In genomic region chr14:101878222-101879211, GRCh38 we compare ENCODE assay signal across 1 cellular context.
TF ChIP-seq lines count a peak whose summit lies in the region.

No MANE protein-coding gene starts in this region.

TF ChIP-seq in GM12878, 131 proteins besides CTCF, POLR2A, EP300 and RAD21 (continued from another document):
- TF ChIP-seq, protein P1, sequence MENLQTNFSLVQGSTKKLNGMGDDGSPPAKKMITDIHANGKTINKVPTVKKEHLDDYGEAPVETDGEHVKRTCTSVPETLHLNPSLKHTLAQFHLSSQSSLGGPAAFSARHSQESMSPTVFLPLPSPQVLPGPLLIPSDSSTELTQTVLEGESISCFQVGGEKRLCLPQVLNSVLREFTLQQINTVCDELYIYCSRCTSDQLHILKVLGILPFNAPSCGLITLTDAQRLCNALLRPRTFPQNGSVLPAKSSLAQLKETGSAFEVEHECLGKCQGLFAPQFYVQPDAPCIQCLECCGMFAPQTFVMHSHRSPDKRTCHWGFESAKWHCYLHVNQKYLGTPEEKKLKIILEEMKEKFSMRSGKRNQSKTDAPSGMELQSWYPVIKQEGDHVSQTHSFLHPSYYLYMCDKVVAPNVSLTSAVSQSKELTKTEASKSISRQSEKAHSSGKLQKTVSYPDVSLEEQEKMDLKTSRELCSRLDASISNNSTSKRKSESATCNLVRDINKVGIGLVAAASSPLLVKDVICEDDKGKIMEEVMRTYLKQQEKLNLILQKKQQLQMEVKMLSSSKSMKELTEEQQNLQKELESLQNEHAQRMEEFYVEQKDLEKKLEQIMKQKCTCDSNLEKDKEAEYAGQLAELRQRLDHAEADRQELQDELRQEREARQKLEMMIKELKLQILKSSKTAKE (IDR thresholded peaks at IDR 0.05; ENCODE audit: low read depth, poor library complexity, severe bottlenecking), result no peak
- TF ChIP-seq SMAD1 (IDR thresholded peaks at IDR 0.05; ENCODE audit: low read depth, partially characterized antibody) (no peak), TCF3 (IDR thresholded peaks at IDR 0.05; ENCODE audit: borderline replicate concordance, insufficient read depth, low read depth, low read length) (peak; percentile 36; the same call in 1 of the 2 replicates), GATAD2B (conservative IDR thresholded peaks at IDR 0.05; ENCODE audit: low read depth) (0 out of 2 replicates have a peak, but pooled peaks have one; percentile 16), BCL11A (IDR thresholded peaks at IDR 0.05; ENCODE audit: low read depth, low read length) (0 out of 2 replicates have a peak, but pooled peaks have one; percentile 21), STAT1 (conservative IDR thresholded peaks at IDR 0.05) (no peak), RUNX3 (IDR thresholded peaks at IDR 0.05; ENCODE audit: low read length) (peak; percentile 79), BACH1 (IDR thresholded peaks at IDR 0.05; ENCODE audit: borderline replicate concordance) (no peak), NFIC (IDR thresholded peaks at IDR 0.05; ENCODE audit: low read depth, low read length) (no peak), ZBED1 (IDR thresholded peaks at IDR 0.05; ENCODE audit: borderline replicate concordance) (peak; percentile 93; the same call in 1 of the 2 replicates), TCF12 (IDR thresholded peaks at IDR 0.05; ENCODE audit: low read depth, low read length) (peak; percentile 88), RCOR1 (conservative IDR thresholded peaks at IDR 0.05; ENCODE audit: low read depth, low read length) (no peak), SMC3 (IDR thresholded peaks at IDR 0.05; ENCODE audit: borderline replicate concordance, low read length) (no peak), SIN3A (IDR thresholded peaks at IDR 0.05; ENCODE audit: low read depth, low read length) (no peak), PBX3 (IDR thresholded peaks at IDR 0.05; ENCODE audit: insufficient replicate concordance, low read depth, low read length) (no peak)
- TF ChIP-seq, protein P2, sequence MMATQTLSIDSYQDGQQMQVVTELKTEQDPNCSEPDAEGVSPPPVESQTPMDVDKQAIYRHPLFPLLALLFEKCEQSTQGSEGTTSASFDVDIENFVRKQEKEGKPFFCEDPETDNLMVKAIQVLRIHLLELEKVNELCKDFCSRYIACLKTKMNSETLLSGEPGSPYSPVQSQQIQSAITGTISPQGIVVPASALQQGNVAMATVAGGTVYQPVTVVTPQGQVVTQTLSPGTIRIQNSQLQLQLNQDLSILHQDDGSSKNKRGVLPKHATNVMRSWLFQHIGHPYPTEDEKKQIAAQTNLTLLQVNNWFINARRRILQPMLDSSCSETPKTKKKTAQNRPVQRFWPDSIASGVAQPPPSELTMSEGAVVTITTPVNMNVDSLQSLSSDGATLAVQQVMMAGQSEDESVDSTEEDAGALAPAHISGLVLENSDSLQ (IDR thresholded peaks at IDR 0.05), result no peak
TF ChIP-seq in GM12878: peak in this region for 16.
